8 cellular contexts compared by ENCODE assay signal in the genomic region with DNA sequence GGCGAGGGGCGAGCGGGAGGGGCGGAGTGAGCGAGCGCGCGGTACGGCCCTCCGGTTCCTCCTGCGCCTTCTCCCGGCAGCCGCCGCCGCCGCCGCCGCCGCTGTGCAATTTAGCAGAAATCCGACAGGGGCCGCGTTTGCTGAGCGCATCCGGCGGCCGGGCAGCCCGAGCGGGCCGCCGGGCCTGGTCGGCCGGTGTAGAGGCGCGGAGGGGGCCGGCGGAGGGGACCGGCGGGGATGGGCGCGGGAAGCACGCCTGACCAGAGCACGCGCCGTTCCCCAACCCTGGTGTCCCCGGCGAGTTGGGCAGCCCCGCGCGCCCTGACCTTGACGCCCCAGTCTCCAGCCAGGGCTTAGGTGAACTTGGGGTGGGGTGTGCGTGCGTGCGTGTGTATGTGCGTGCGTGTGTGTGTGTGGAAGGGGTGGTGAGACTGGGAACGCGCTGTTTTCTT.
DNase-seq lines count a peak whose midpoint lies in the region; ATAC-seq and TF ChIP-seq lines count a peak whose summit lies in the region.

No MANE protein-coding gene starts in this region.

- H3K4me1 Mint-ChIP-seq in activated T-helper 17 cell treated with anti-CD3 and anti-CD28 coated beads, Interleukin-2, amount 50 U/mL, for 72 hours: peaks cover 17% of the 10 kb centered on the region

- H3K4me3 ChIP-seq in GM12865 (ENCODE audit: low read depth, low read length): peak overlapping the region; percentile 43; the same call in 1 of the 2 replicates
- peak overlapping the region; percentile 58 for H3K4me3 ChIP-seq in HAP-1
- peak overlapping the region; percentile 45 to 77 for H3K4me3 ChIP-seq in aorta (ENCODE audit: low read length in 2 of 2)

- H3K4me3 Mint-ChIP-seq in activated T-helper 17 cell treated with anti-CD3 and anti-CD28 coated beads, Interleukin-2, amount 50 U/mL, for 72 hours: peak overlapping the region; percentile 84

- ATAC-seq in activated T-helper 17 cell treated with anti-CD3 and anti-CD28 coated beads, Interleukin-2, amount 50 U/mL, for 72 hours (replicated peaks): peak; percentile 56
- ATAC-seq in aorta (ENCODE audit: low FRiP score): peak; percentile 79
- ATAC-seq in GM18873 (IDR thresholded peaks at IDR 0.05; ENCODE audit: low FRiP score, unreplicated experiment): no peak

- no peak overlapping the region for H3K27ac Mint-ChIP-seq in activated T-helper 17 cell treated with anti-CD3 and anti-CD28 coated beads, Interleukin-2, amount 50 U/mL, for 72 hours

- intact Hi-C loops in aorta (cut with DNase I): no loop called here

- peak; percentile 44 for TF ChIP-seq CTCF in GM12865 (IDR thresholded peaks at IDR 0.05; ENCODE audit: insufficient read depth, low read depth, low read length, missing control alignments)

- H3K27ac ChIP-seq in aorta (ENCODE audit: low read depth in 1 of 2, low read length in 2 of 2): no peak overlapping the region

- in situ Hi-C loops in HAP-1 (cut with MboI; ENCODE audit: low sequenced_read_pairs): loop anchor here (10.0 kb wide), 1 partner anchor 427 kb away; no protein-coding TSS in a partner anchor

- peaks cover 16% of the 10 kb centered on the region for H3K36me3 Mint-ChIP-seq in activated T-helper 17 cell treated with anti-CD3 and anti-CD28 coated beads, Interleukin-2, amount 50 U/mL, for 72 hours (ENCODE audit: low read depth)

- H3K9me3 ChIP-seq in HAP-1 (no peaks in the 10 kb centered on the region), aorta (ENCODE audit: control insufficient read depth, low read length) (no peaks in the 10 kb centered on the region)

- H3K36me3 ChIP-seq in HAP-1 (replicated peaks) (no peaks in the 10 kb centered on the region), aorta (ENCODE audit: control insufficient read depth in 1 of 2, insufficient read depth in 2 of 2, low read length in 1 of 2) (no peaks in the 10 kb centered on the region)

- H3K27me3 ChIP-seq in HAP-1 (ENCODE audit: low read depth) (no peaks in the 10 kb centered on the region), aorta (ENCODE audit: control insufficient read depth in 1 of 2, insufficient read depth in 2 of 2, low read length in 1 of 2) (no peaks in the 10 kb centered on the region)

- 0 to 1% methylated on average over 31 to 57 of the region's 57 CpGs for WGBS in aorta, 2 donors

- H3K9me3 Mint-ChIP-seq in activated T-helper 17 cell treated with anti-CD3 and anti-CD28 coated beads, Interleukin-2, amount 50 U/mL, for 72 hours: no peaks in the 10 kb centered on the region

- peaks cover 64% of the 10 kb centered on the region for H3K27me3 Mint-ChIP-seq in activated T-helper 17 cell treated with anti-CD3 and anti-CD28 coated beads, Interleukin-2, amount 50 U/mL, for 72 hours

- H3K4me1 ChIP-seq in HAP-1 (peaks cover 24% of the 10 kb centered on the region), aorta (ENCODE audit: control insufficient read depth in 1 of 2, insufficient read depth in 2 of 2, low read length in 2 of 2) (no peaks in the 10 kb centered on the region)

- peak; percentile 71 for DNase-seq in GM12865 (ENCODE audit: low read depth)
- DNase-seq in HAP-1 (ENCODE audit: low spot score in 2 of 2): peak; percentile 77 to 87
- peak; percentile 73 for DNase-seq in NCI-H2171 treated with DMSO at 0.1 percent for 48 hours (lab: John Stamatoyannopoulos, UW)
- DNase-seq in globus pallidus (ENCODE audit: low spot score): peak; percentile 86
- DNase-seq in occipital lobe (lab: John Stamatoyannopoulos, UW): peak; percentile 53
- DNase-seq in aorta: peak in 1 of 2 donors; percentile 62
